ENCODE assay signal across 8 cellular contexts in the genomic region with DNA sequence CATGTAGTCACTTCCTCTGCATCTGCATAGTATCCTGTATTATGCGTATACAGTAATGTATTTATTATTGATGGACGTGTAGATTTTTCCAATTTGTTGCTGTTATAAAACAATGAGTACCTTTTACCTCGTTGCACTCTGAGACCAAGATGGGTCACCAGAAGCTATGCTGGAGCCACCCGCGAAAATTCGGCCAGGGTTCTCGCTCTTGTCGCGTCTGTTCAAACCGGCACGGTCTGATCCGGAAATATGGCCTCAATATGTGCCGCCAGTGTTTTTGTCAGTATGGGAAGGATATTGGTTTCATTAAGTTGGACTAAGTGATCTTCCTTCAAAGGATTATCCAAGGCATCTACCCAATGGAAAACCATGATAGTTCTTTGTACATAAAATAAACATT. TPM values are rescaled to one million over a fixed set of nuclear protein-coding genes. Genes with fewer than 3 reads are reported as not detected.
DNase-seq lines count a peak whose midpoint lies in the region; ATAC-seq and TF ChIP-seq lines count a peak whose summit lies in the region.

No MANE protein-coding gene starts in this region.

- H3K27ac Mint-ChIP-seq in stimulated activated naive B cell treated with anti-CD40 and anti-IgM and Interleukin-4, amounts not matched to agents 10 μg/mL and 1 μg/mL and 100 μg/mL, for 72 hours, result peak overlapping the region; percentile 71

- no peaks in the 10 kb centered on the region for H3K27me3 ChIP-seq in SK-N-SH (ENCODE audit: insufficient read depth)
- no peaks in the 10 kb centered on the region for H3K27me3 ChIP-seq in hepatocyte

- peak overlapping the region; percentile 92; the same call in 1 of the 2 replicates for H3K9ac ChIP-seq in SK-N-SH

- CTCF ChIA-PET in SK-N-SH (lab: Yijun Ruan, JAX), result interaction anchor here (0.5 to 4.4 kb wide), 5 partner anchors 12 to 100 kb away, joined by 3 to 17 read pairs (median 3); a partner anchor contains a TSS

- no peak for DNase-seq in SK-N-SH
- peak; percentile 9 for DNase-seq in UCSD-AML1 (lab: John Stamatoyannopoulos, UW; ENCODE audit: unreplicated experiment)
- DNase-seq in hepatocyte (ENCODE audit: low spot score), result no peak
- no peak for DNase-seq in stimulated activated naive B cell treated with anti-CD40 and anti-IgM and Interleukin-4, amounts not matched to agents 10 μg/mL and 1 μg/mL and 100 μg/mL, for 72 hours
- DNase-seq in NCI-H146 treated with DMSO at 0.1 percent for 48 hours (lab: John Stamatoyannopoulos, UW; ENCODE audit: unreplicated experiment), result no peak

- peaks cover 30 to 36% of the 10 kb centered on the region in 2 donors for H3K36me3 Mint-ChIP-seq in stimulated activated naive B cell treated with anti-CD40 and anti-IgM and Interleukin-4, amounts not matched to agents 10 μg/mL and 1 μg/mL and 100 μg/mL, for 72 hours

- 7% methylated on average over 13 of the region's 13 CpGs for WGBS in SK-N-SH (ENCODE audit: low lambda C conversion rate)
- WGBS in hepatocyte (ENCODE audit: low lambda C conversion rate, missing lambda C conversion rate), result 26% methylated on average over 13 of the region's 13 CpGs

- H3K4me3 ChIP-seq in SK-N-SH (ENCODE audit: low read depth in 2 of 2, low read length in 1 of 2) (peak overlapping the region; percentile 72 to 82), hepatocyte (peak overlapping the region; percentile 59)

- H3K79me2 ChIP-seq in SK-N-SH (ENCODE audit: insufficient read depth), result peaks cover 84% of the 10 kb centered on the region
- H3K79me2 ChIP-seq in hepatocyte, result peaks cover 75% of the 10 kb centered on the region

- H4K20me1 ChIP-seq in SK-N-SH (ENCODE audit: insufficient read depth) (peaks cover 43% of the 10 kb centered on the region), hepatocyte (ENCODE audit: insufficient read depth, poor library complexity, severe bottlenecking) (peaks cover 36% of the 10 kb centered on the region)

- H3K27ac ChIP-seq in SK-N-SH (ENCODE audit: low read depth in 2 of 2, low read length in 1 of 2) (peak overlapping the region in 1 of 2 experiments; percentile 87; a peak in 1 of 4 replicates), hepatocyte (peak overlapping the region; percentile 92)

- H3K9me3 ChIP-seq in SK-N-SH (no peaks in the 10 kb centered on the region), hepatocyte (ENCODE audit: low read depth) (no peaks in the 10 kb centered on the region)

- H2AFZ ChIP-seq in SK-N-SH (ENCODE audit: low read depth) (no peak overlapping the region), hepatocyte (peak overlapping the region; percentile 75)

- TF ChIP-seq CTCF in SK-N-SH (IDR thresholded peaks at IDR 0.05), result no peak
- TF ChIP-seq CTCF in hepatocyte (IDR thresholded peaks at IDR 0.05; ENCODE audit: poor library complexity), result no peak

- ATAC-seq in SK-N-SH treated with all-trans-retinoic acid at 6 μM for 48 hours, result no peak
- no peak for ATAC-seq in stimulated activated naive B cell treated with anti-CD40 and anti-IgM and Interleukin-4, amounts not matched to agents 10 μg/mL and 1 μg/mL and 100 μg/mL, for 72 hours (replicated peaks)
- no peak for ATAC-seq in GM21825 (IDR thresholded peaks at IDR 0.05; ENCODE audit: unreplicated experiment)
- no peak for ATAC-seq in GM21576 (IDR thresholded peaks at IDR 0.05; ENCODE audit: unreplicated experiment)

- peak overlapping the region; percentile 86 for H3K4me2 ChIP-seq in SK-N-SH
- peak overlapping the region; percentile 96 for H3K4me2 ChIP-seq in hepatocyte

- no peaks in the 10 kb centered on the region for H3K9me3 Mint-ChIP-seq in stimulated activated naive B cell treated with anti-CD40 and anti-IgM and Interleukin-4, amounts not matched to agents 10 μg/mL and 1 μg/mL and 100 μg/mL, for 72 hours

- POLR2A ChIA-PET in SK-N-SH (lab: Yijun Ruan, JAX), result no interaction called here

- TF ChIP-seq RAD21 in SK-N-SH (IDR thresholded peaks at IDR 0.05; ENCODE audit: low read length), result no peak

- H3F3A ChIP-seq in SK-N-SH (replicated peaks; ENCODE audit: insufficient read depth), result peaks cover 5% of the 10 kb centered on the region

- peaks cover 22 to 50% of the 10 kb centered on the region in 2 donors for H3K4me1 Mint-ChIP-seq in stimulated activated naive B cell treated with anti-CD40 and anti-IgM and Interleukin-4, amounts not matched to agents 10 μg/mL and 1 μg/mL and 100 μg/mL, for 72 hours

- H3K9me2 ChIP-seq in SK-N-SH (no peaks in the 10 kb centered on the region), hepatocyte (replicated peaks; ENCODE audit: insufficient read depth) (no peaks in the 10 kb centered on the region)

- peak overlapping the region; percentile 97 to 98 for H3K4me3 Mint-ChIP-seq in stimulated activated naive B cell treated with anti-CD40 and anti-IgM and Interleukin-4, amounts not matched to agents 10 μg/mL and 1 μg/mL and 100 μg/mL, for 72 hours

- peaks cover 12 to 20% of the 10 kb centered on the region in 2 experiments for H3K36me3 ChIP-seq in SK-N-SH (replicated peaks in 1 of 2; ENCODE audit: control insufficient read depth in 1 of 2, insufficient read depth in 2 of 2, low read length in 1 of 2)
- H3K36me3 ChIP-seq in hepatocyte (replicated peaks; ENCODE audit: insufficient read depth, low read depth), result no peaks in the 10 kb centered on the region

- peaks cover 3 to 21% of the 10 kb centered on the region in 2 experiments; a peak in 2 of 4 replicates for H3K4me1 ChIP-seq in SK-N-SH (ENCODE audit: control insufficient read depth in 1 of 2, insufficient read depth in 2 of 2, low read depth in 1 of 2, low read length in 1 of 2)
- peaks cover 21% of the 10 kb centered on the region for H3K4me1 ChIP-seq in hepatocyte (ENCODE audit: insufficient read depth)

- no peak for TF ChIP-seq EP300 in SK-N-SH (IDR thresholded peaks at IDR 0.05; ENCODE audit: borderline replicate concordance in 1 of 2, low read depth in 1 of 2, low read length in 1 of 2)

- no peaks in the 10 kb centered on the region for H3K27me3 Mint-ChIP-seq in stimulated activated naive B cell treated with anti-CD40 and anti-IgM and Interleukin-4, amounts not matched to agents 10 μg/mL and 1 μg/mL and 100 μg/mL, for 72 hours

TF ChIP-seq in SK-N-SH, 30 proteins besides CTCF, POLR2A, EP300 and RAD21 (continues in another document):
- TF ChIP-seq NFIC (IDR thresholded peaks at IDR 0.05; ENCODE audit: borderline replicate concordance) (no peak), SMC3 (IDR thresholded peaks at IDR 0.05; ENCODE audit: low read depth, low read length) (no peak)

TF ChIP-seq in SK-N-SH treated with all-trans-retinoic acid at 6 μM for 48 hours, 23 proteins besides CTCF, POLR2A, EP300 and RAD21 (continues in another document):
- TF ChIP-seq ISL1 (CRISPR knock-in tag; IDR thresholded peaks at IDR 0.05), result no peak
- TF ChIP-seq OSR1 (CRISPR knock-in tag; IDR thresholded peaks at IDR 0.05), result no peak
- TF ChIP-seq, protein P1, sequence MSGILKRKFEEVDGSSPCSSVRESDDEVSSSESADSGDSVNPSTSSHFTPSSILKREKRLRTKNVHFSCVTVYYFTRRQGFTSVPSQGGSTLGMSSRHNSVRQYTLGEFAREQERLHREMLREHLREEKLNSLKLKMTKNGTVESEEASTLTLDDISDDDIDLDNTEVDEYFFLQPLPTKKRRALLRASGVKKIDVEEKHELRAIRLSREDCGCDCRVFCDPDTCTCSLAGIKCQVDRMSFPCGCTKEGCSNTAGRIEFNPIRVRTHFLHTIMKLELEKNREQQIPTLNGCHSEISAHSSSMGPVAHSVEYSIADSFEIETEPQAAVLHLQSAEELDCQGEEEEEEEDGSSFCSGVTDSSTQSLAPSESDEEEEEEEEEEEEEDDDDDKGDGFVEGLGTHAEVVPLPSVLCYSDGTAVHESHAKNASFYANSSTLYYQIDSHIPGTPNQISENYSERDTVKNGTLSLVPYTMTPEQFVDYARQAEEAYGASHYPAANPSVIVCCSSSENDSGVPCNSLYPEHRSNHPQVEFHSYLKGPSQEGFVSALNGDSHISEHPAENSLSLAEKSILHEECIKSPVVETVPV (CRISPR knock-in tag; IDR thresholded peaks at IDR 0.05), result no peak
- TF ChIP-seq ARNTL (CRISPR knock-in tag; IDR thresholded peaks at IDR 0.05; ENCODE audit: borderline replicate concordance, low read depth), result no peak
- TF ChIP-seq ZFP3 (CRISPR knock-in tag; IDR thresholded peaks at IDR 0.05), result no peak
- TF ChIP-seq ZC3H10 (CRISPR knock-in tag; IDR thresholded peaks at IDR 0.05), result no peak
- TF ChIP-seq, protein P2, sequence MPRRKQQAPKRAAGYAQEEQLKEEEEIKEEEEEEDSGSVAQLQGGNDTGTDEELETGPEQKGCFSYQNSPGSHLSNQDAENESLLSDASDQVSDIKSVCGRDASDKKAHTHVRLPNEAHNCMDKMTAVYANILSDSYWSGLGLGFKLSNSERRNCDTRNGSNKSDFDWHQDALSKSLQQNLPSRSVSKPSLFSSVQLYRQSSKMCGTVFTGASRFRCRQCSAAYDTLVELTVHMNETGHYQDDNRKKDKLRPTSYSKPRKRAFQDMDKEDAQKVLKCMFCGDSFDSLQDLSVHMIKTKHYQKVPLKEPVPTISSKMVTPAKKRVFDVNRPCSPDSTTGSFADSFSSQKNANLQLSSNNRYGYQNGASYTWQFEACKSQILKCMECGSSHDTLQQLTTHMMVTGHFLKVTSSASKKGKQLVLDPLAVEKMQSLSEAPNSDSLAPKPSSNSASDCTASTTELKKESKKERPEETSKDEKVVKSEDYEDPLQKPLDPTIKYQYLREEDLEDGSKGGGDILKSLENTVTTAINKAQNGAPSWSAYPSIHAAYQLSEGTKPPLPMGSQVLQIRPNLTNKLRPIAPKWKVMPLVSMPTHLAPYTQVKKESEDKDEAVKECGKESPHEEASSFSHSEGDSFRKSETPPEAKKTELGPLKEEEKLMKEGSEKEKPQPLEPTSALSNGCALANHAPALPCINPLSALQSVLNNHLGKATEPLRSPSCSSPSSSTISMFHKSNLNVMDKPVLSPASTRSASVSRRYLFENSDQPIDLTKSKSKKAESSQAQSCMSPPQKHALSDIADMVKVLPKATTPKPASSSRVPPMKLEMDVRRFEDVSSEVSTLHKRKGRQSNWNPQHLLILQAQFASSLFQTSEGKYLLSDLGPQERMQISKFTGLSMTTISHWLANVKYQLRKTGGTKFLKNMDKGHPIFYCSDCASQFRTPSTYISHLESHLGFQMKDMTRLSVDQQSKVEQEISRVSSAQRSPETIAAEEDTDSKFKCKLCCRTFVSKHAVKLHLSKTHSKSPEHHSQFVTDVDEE (CRISPR knock-in tag; IDR thresholded peaks at IDR 0.05), result no peak
- no peak for TF ChIP-seq GLIS3 (CRISPR knock-in tag; IDR thresholded peaks at IDR 0.05)

RNA-seq across cellular contexts. Expression of a gene that starts 1.0 kb away (rescaled TPM):
- polyA plus RNA-seq in SK-N-SH (2012; rRNA removed) (231 and 283 TPM in 2 replicates), hepatocyte (138 and 143 TPM in 2 replicates)
- polyA plus RNA-seq in SK-N-SH (2012; cell fraction: cytosol; rRNA removed), result 277 and 372 TPM in 2 replicates
- polyA plus RNA-seq in SK-N-SH (2012; cell fraction: nucleus; rRNA removed), result 123 and 270 TPM in 2 replicates
- 126 and 158 TPM in 2 replicates for total RNA-seq in hepatocyte

RNA-seq across cellular contexts. Expression of a gene that starts 3.9 kb away (rescaled TPM):
- polyA plus RNA-seq in SK-N-SH (2012; rRNA removed) (18.9 and 21.5 TPM in 2 replicates), hepatocyte (33.7 and 38.2 TPM in 2 replicates)
- polyA plus RNA-seq in SK-N-SH (2012; cell fraction: cytosol; rRNA removed), result 17.3 and 26.5 TPM in 2 replicates
- 54.8 and 79.1 TPM in 2 replicates for polyA plus RNA-seq in SK-N-SH (2012; cell fraction: nucleus; rRNA removed)
- total RNA-seq in hepatocyte, result 22.8 and 24.8 TPM in 2 replicates

RNA-seq across cellular contexts. Expression of a gene that starts 51.2 kb away (rescaled TPM):
- polyA plus RNA-seq in SK-N-SH (2012; rRNA removed), result 116 and 142 TPM in 2 replicates
- 146 and 156 TPM in 2 replicates for polyA plus RNA-seq in SK-N-SH (2012; cell fraction: cytosol; rRNA removed)
- 122 and 252 TPM in 2 replicates for polyA plus RNA-seq in SK-N-SH (2012; cell fraction: nucleus; rRNA removed)
- 59.3 and 67.6 TPM in 2 replicates for total RNA-seq in hepatocyte
- 53.3 and 63.0 TPM in 2 replicates for polyA plus RNA-seq in hepatocyte
